Comparison of ENCODE assay signal across 8 cellular contexts in genomic region chr10:100346765-100347567, GRCh38. TPM values are rescaled to one million over a fixed set of nuclear protein-coding genes. Genes with fewer than 3 reads are reported as not detected.
DNase-seq lines count a peak whose midpoint lies in the region; ATAC-seq and TF ChIP-seq lines count a peak whose summit lies in the region.

TSS of gene SCD (plus strand) at chr10:100347233. CDS start at chr10:100347505, 272 bp downstream.

- peaks cover 64% of the 10 kb centered on the region for H3K79me2 ChIP-seq in DOHH2 (ENCODE audit: control insufficient read depth, low read length)
- peaks cover 49% of the 10 kb centered on the region for H3K79me2 ChIP-seq in fibroblast of lung (ENCODE audit: control insufficient read depth, insufficient read depth, low read length)

- H3K27me3 ChIP-seq in DOHH2 (ENCODE audit: control insufficient read depth, low read length) (no peaks in the 10 kb centered on the region), fibroblast of lung (ENCODE audit: control insufficient read depth, insufficient read depth, low read length) (no peaks in the 10 kb centered on the region)
- no peaks in the 10 kb centered on the region for H3K27me3 ChIP-seq in naive thymus-derived CD4-positive, alpha-beta T cell (ENCODE audit: control insufficient read depth in 2 of 2, insufficient read depth in 2 of 2, low read length in 2 of 2)

- ATAC-seq in naive thymus-derived CD4-positive, alpha-beta T cell, result peak; percentile 93
- ATAC-seq in stimulated activated memory B cell treated with anti-CD40 and anti-IgM and Interleukin-4, amounts not matched to agents 10 μg/mL and 1 μg/mL and 100 μg/mL, for 72 hours, result peak; percentile 97

- peaks cover 73% of the 10 kb centered on the region for H3K4me1 ChIP-seq in DOHH2 (ENCODE audit: control insufficient read depth, low read length)
- peaks cover 12% of the 10 kb centered on the region for H3K4me1 ChIP-seq in fibroblast of lung (ENCODE audit: control insufficient read depth, extremely low read depth, insufficient read depth, low read length)
- peaks cover 5 to 10% of the 10 kb centered on the region in 2 donors for H3K4me1 ChIP-seq in naive thymus-derived CD4-positive, alpha-beta T cell (ENCODE audit: control insufficient read depth in 2 of 2, insufficient read depth in 2 of 2, low read length in 2 of 2)

- H4K20me1 ChIP-seq in DOHH2 (ENCODE audit: control insufficient read depth, insufficient read depth, low read depth, low read length), result peaks cover 38% of the 10 kb centered on the region
- peaks cover 4% of the 10 kb centered on the region for H4K20me1 ChIP-seq in fibroblast of lung (ENCODE audit: control insufficient read depth, extremely low read depth, insufficient read depth, low read length)

- no peaks in the 10 kb centered on the region for H3K9me3 Mint-ChIP-seq in activated T-helper 1 cell treated with anti-CD3 and anti-CD28 coated beads, Interleukin-12 subunit alpha, Interleukin-12 subunit beta, Interleukin-2, Interleukin-4 antibody, amounts not matched to agents 30 ng/mL and 10 ng/mL and 1 ng/mL, durations not matched to agents 14 hours and 24 hours and 36 hours
- no peaks in the 10 kb centered on the region for H3K9me3 Mint-ChIP-seq in naive thymus-derived CD4-positive, alpha-beta T cell
- no peaks in the 10 kb centered on the region for H3K9me3 Mint-ChIP-seq in stimulated activated memory B cell treated with anti-CD40 and anti-IgM and Interleukin-4, amounts not matched to agents 10 μg/mL and 1 μg/mL and 100 μg/mL, for 72 hours

- H3K36me3 Mint-ChIP-seq in activated T-helper 1 cell treated with anti-CD3 and anti-CD28 coated beads, Interleukin-12 subunit alpha, Interleukin-12 subunit beta, Interleukin-2, Interleukin-4 antibody, amounts not matched to agents 30 ng/mL and 10 ng/mL and 1 ng/mL, durations not matched to agents 14 hours and 24 hours and 36 hours (ENCODE audit: low read depth), result peaks cover 36% of the 10 kb centered on the region
- peaks cover 0 to 37% (median 0%) of the 10 kb centered on the region in 5 donors for H3K36me3 Mint-ChIP-seq in naive thymus-derived CD4-positive, alpha-beta T cell
- H3K36me3 Mint-ChIP-seq in stimulated activated memory B cell treated with anti-CD40 and anti-IgM and Interleukin-4, amounts not matched to agents 10 μg/mL and 1 μg/mL and 100 μg/mL, for 72 hours, result peaks cover 37% of the 10 kb centered on the region

- H3K27ac ChIP-seq in DOHH2 (ENCODE audit: low read depth, low read length) (peak within 1 kb of the TSS; percentile 82), fibroblast of lung (ENCODE audit: insufficient read depth, low read length) (peak within 1 kb of the TSS; percentile 57)
- H3K27ac ChIP-seq in naive thymus-derived CD4-positive, alpha-beta T cell (ENCODE audit: low read depth, low read length), result peak within 1 kb of the TSS; percentile 48

- TF ChIP-seq CTCF in DOHH2 (IDR thresholded peaks at IDR 0.05; ENCODE audit: low read depth, low read length, poor library complexity, severe bottlenecking) (no peak), fibroblast of lung (conservative IDR thresholded peaks at IDR 0.05 in 1 of 2, IDR thresholded peaks at IDR 0.05 in 1 of 2; ENCODE audit: low read depth in 1 of 2, low read length in 2 of 2) (no peak)

- peak within 1 kb of the TSS; percentile 99 for H3K27ac Mint-ChIP-seq in activated T-helper 1 cell treated with anti-CD3 and anti-CD28 coated beads, Interleukin-12 subunit alpha, Interleukin-12 subunit beta, Interleukin-2, Interleukin-4 antibody, amounts not matched to agents 30 ng/mL and 10 ng/mL and 1 ng/mL, durations not matched to agents 14 hours and 24 hours and 36 hours
- H3K27ac Mint-ChIP-seq in naive thymus-derived CD4-positive, alpha-beta T cell, result peak within 1 kb of the TSS in 8 of 9 donors; percentile 19 to 87 (median 68)
- H3K27ac Mint-ChIP-seq in stimulated activated memory B cell treated with anti-CD40 and anti-IgM and Interleukin-4, amounts not matched to agents 10 μg/mL and 1 μg/mL and 100 μg/mL, for 72 hours, result peak within 1 kb of the TSS; percentile 82

- no peaks in the 10 kb centered on the region for H3K9me3 ChIP-seq in DOHH2 (ENCODE audit: control insufficient read depth, insufficient read depth, low read length)
- no peaks in the 10 kb centered on the region for H3K9me3 ChIP-seq in fibroblast of lung (ENCODE audit: control insufficient read depth, insufficient read depth, low read depth, low read length)
- no peaks in the 10 kb centered on the region for H3K9me3 ChIP-seq in naive thymus-derived CD4-positive, alpha-beta T cell (ENCODE audit: control insufficient read depth in 2 of 3, low read length in 3 of 3)

- peaks cover 9% of the 10 kb centered on the region for H3F3A ChIP-seq in DOHH2 (ENCODE audit: control insufficient read depth, insufficient read depth)

- H3K9ac ChIP-seq in fibroblast of lung (ENCODE audit: insufficient read depth, low read length), result peak within 1 kb of the TSS; percentile 60

- H3K27me3 Mint-ChIP-seq in activated T-helper 1 cell treated with anti-CD3 and anti-CD28 coated beads, Interleukin-12 subunit alpha, Interleukin-12 subunit beta, Interleukin-2, Interleukin-4 antibody, amounts not matched to agents 30 ng/mL and 10 ng/mL and 1 ng/mL, durations not matched to agents 14 hours and 24 hours and 36 hours (ENCODE audit: insufficient read depth), result no peaks in the 10 kb centered on the region
- peaks cover 0 to 8% (median 0%) of the 10 kb centered on the region in 5 donors for H3K27me3 Mint-ChIP-seq in naive thymus-derived CD4-positive, alpha-beta T cell
- H3K27me3 Mint-ChIP-seq in stimulated activated memory B cell treated with anti-CD40 and anti-IgM and Interleukin-4, amounts not matched to agents 10 μg/mL and 1 μg/mL and 100 μg/mL, for 72 hours, result no peaks in the 10 kb centered on the region

- H3K4me3 Mint-ChIP-seq in activated T-helper 1 cell treated with anti-CD3 and anti-CD28 coated beads, Interleukin-12 subunit alpha, Interleukin-12 subunit beta, Interleukin-2, Interleukin-4 antibody, amounts not matched to agents 30 ng/mL and 10 ng/mL and 1 ng/mL, durations not matched to agents 14 hours and 24 hours and 36 hours, result peak within 1 kb of the TSS; percentile 100
- peak within 1 kb of the TSS; percentile 84 to 98 (median 90) for H3K4me3 Mint-ChIP-seq in naive thymus-derived CD4-positive, alpha-beta T cell
- peak within 1 kb of the TSS; percentile 91 for H3K4me3 Mint-ChIP-seq in stimulated activated memory B cell treated with anti-CD40 and anti-IgM and Interleukin-4, amounts not matched to agents 10 μg/mL and 1 μg/mL and 100 μg/mL, for 72 hours

- H2AFZ ChIP-seq in fibroblast of lung (ENCODE audit: low read length), result no peak within 1 kb of the TSS

- POLR2A ChIA-PET in naive thymus-derived CD4-positive, alpha-beta T cell (lab: Charles Lee), result interaction anchor here (0.9 to 2.2 kb wide), 4 partner anchors 9 to 188 kb away, joined by 3 to 10 read pairs (median 5); partner anchors contain the start of gene HIF1AN

- CTCF ChIA-PET in naive thymus-derived CD4-positive, alpha-beta T cell (lab: Charles Lee), result interaction anchor here (0.6 to 1.3 kb wide), 3 partner anchors 10 to 136 kb away, joined by 3 to 7 read pairs (median 5); no protein-coding TSS in a partner anchor

- no peaks in the 10 kb centered on the region for H3K9me2 ChIP-seq in DOHH2 (replicated peaks; ENCODE audit: control insufficient read depth, low read length)

- peaks cover 72% of the 10 kb centered on the region for H3K4me1 Mint-ChIP-seq in activated T-helper 1 cell treated with anti-CD3 and anti-CD28 coated beads, Interleukin-12 subunit alpha, Interleukin-12 subunit beta, Interleukin-2, Interleukin-4 antibody, amounts not matched to agents 30 ng/mL and 10 ng/mL and 1 ng/mL, durations not matched to agents 14 hours and 24 hours and 36 hours (ENCODE audit: low read depth)
- peaks cover 15 to 69% (median 27%) of the 10 kb centered on the region in 7 donors for H3K4me1 Mint-ChIP-seq in naive thymus-derived CD4-positive, alpha-beta T cell
- H3K4me1 Mint-ChIP-seq in stimulated activated memory B cell treated with anti-CD40 and anti-IgM and Interleukin-4, amounts not matched to agents 10 μg/mL and 1 μg/mL and 100 μg/mL, for 72 hours, result peaks cover 41% of the 10 kb centered on the region

- intact Hi-C loops in activated T-helper 1 cell treated with anti-CD3 and anti-CD28 coated beads, Interleukin-12 subunit alpha, Interleukin-12 subunit beta, Interleukin-2, Interleukin-4 antibody, amounts not matched to agents 30 ng/mL and 10 ng/mL and 1 ng/mL, durations not matched to agents 14 hours and 24 hours and 36 hours (cut with micrococcal nuclease), result loop anchor here (1.0 to 10.0 kb wide), 5 partner anchors 26 to 568 kb away; partner anchors contain the start of genes BLOC1S2, CWF19L1 and SLF2
- intact Hi-C loops in naive thymus-derived CD4-positive, alpha-beta T cell (cut with micrococcal nuclease), result loop anchor here (1.0 to 2.0 kb wide), 5 partner anchors 9 to 164 kb away; partner anchors contain the start of gene BLOC1S2 (in 1 of the 2)

- DNase-seq in GOT3 (lab: John Stamatoyannopoulos, UW) (peak; percentile 46), LHCN-M2 (ENCODE audit: low read depth) (peak; percentile 89), RPMI7951 (ENCODE audit: low read depth) (peak; percentile 91), fibroblast of lung (ENCODE audit: low read depth in 2 of 2) (peak; percentile 94 to 95)
- peak; percentile 88 for DNase-seq in activated T-helper 1 cell treated with anti-CD3 and anti-CD28 coated beads, Interleukin-12 subunit alpha, Interleukin-12 subunit beta, Interleukin-2, Interleukin-4 antibody, amounts not matched to agents 30 ng/mL and 10 ng/mL and 1 ng/mL, durations not matched to agents 14 hours and 24 hours and 36 hours (ENCODE audit: low spot score)
- DNase-seq in naive thymus-derived CD4-positive, alpha-beta T cell, result peak; percentile 41 to 86 (median 58)

- H3K4me2 ChIP-seq in DOHH2 (ENCODE audit: low read length), result peak within 1 kb of the TSS; percentile 95
- peak within 1 kb of the TSS; percentile 89 for H3K4me2 ChIP-seq in fibroblast of lung (ENCODE audit: extremely low read depth, insufficient read depth, low read length)

- peak within 1 kb of the TSS; percentile 90 for H3K4me3 ChIP-seq in DOHH2 (ENCODE audit: low read length)
- H3K4me3 ChIP-seq in fibroblast of lung (replicated peaks in 1 of 4; ENCODE audit: control extremely low read depth in 1 of 4, insufficient read depth in 1 of 4, low read depth in 3 of 4, low read length in 4 of 4), result peak within 1 kb of the TSS; percentile 59 to 96 (median 82)
- H3K4me3 ChIP-seq in naive thymus-derived CD4-positive, alpha-beta T cell (ENCODE audit: low read length), result peak within 1 kb of the TSS; percentile 67

- H3K36me3 ChIP-seq in DOHH2 (ENCODE audit: control insufficient read depth, low read length) (peaks cover 50% of the 10 kb centered on the region), fibroblast of lung (ENCODE audit: control insufficient read depth, insufficient read depth, low read length) (peaks cover 11% of the 10 kb centered on the region)
- peaks cover 0 to 3% (median 0%) of the 10 kb centered on the region in 3 experiments for H3K36me3 ChIP-seq in naive thymus-derived CD4-positive, alpha-beta T cell (ENCODE audit: control insufficient read depth in 2 of 3, insufficient read depth in 3 of 3, low read length in 3 of 3)

RNA-seq across cellular contexts. Expression of gene SCD, which starts in this region (rescaled TPM):
- total RNA-seq in LHCN-M2 (2014; rRNA removed) (60.3 and 88.5 TPM in 2 replicates), fibroblast of lung (367 and 537 TPM in 2 replicates)
- polyA plus RNA-seq in LHCN-M2 (2012), result 37.8 TPM
- 68.3 and 80.6 TPM in 2 replicates for total RNA-seq in RPMI7951 (2014; rRNA removed; shearing (Covaris generic))
- total RNA-seq in activated T-helper 1 cell treated with anti-CD3 and anti-CD28 coated beads, Interleukin-12 subunit alpha, Interleukin-12 subunit beta, Interleukin-2, Interleukin-4 antibody, amounts not matched to agents 30 ng/mL and 10 ng/mL and 1 ng/mL, durations not matched to agents 14 hours and 24 hours and 36 hours, result 194 TPM in 2 replicates
- 548 and 754 TPM in 2 replicates for polyA plus RNA-seq in fibroblast of lung
- polyA plus RNA-seq in fibroblast of lung (2012), result 398 and 550 TPM in 2 replicates
- polyA minus RNA-seq in fibroblast of lung (ENCODE audit: low replicate concordance), result 625 and 720 TPM in 2 replicates
- total RNA-seq in naive thymus-derived CD4-positive, alpha-beta T cell, result 100 to 1,000 TPM in 1 of 5 experiments, 1 to 10 TPM in 4; 1.1 to 121 (median 2.3) TPM
- 1 to 10 TPM; 1.0 to 2.7 TPM for polyA plus RNA-seq in naive thymus-derived CD4-positive, alpha-beta T cell

Comparison
In these comparisons a context has a peak if more than half of its experiments do, and no peak if none do; other contexts are left out.
1. Peak in every context shown above with its lines: DNase-seq, ATAC-seq, H3K4me3 ChIP-seq and H3K27ac ChIP-seq.
2. RNA of gene SCD (polyA plus RNA-seq): 398 to 754 TPM in fibroblast of lung; 1.0 to 2.7 TPM in naive thymus-derived CD4-positive, alpha-beta T cell; every median in the first group is over 100 times any median in the second.